Comparison of ENCODE assay signal across 12 cellular contexts in the genomic region with DNA sequence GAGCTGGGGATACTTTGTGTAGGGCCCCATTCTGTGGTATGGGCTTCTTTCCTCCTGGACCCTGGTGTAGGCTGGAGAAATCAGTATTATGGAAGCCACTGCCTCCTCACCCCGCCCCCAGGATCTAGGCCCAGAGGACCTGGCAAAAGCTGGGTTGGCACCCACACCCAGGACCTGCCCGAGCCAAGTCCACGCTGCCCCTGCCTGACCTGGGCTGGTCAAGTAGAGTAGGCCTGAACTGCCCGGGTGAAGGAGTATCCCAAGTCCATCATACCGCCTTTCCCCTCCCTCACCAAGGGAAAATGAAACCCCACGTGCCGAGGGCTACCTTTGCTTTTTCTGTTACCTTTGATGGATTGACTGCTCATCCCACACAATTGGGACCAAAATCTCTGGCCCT. TPM values are rescaled to one million over a fixed set of nuclear protein-coding genes. Genes with fewer than 3 reads are reported as not detected.
DNase-seq lines count a peak whose midpoint lies in the region; ATAC-seq and TF ChIP-seq lines count a peak whose summit lies in the region.
"Had no signal": no experiment of that assay in that cellular context is flagged by ENCODE, and none has a peak within 500 bp of the region (broad histone marks: within the 10 kb centered on the region; RNA-seq: fewer than 3 reads in every experiment).

No MANE protein-coding gene starts in this region.

- peaks cover 45% of the 10 kb centered on the region for H4K20me1 ChIP-seq in neural progenitor cell (ENCODE audit: low read depth)

- H3K27ac Mint-ChIP-seq in WTC11 (peak overlapping the region; percentile 43), neural progenitor cell (peak overlapping the region; percentile 91)
- H3K27ac Mint-ChIP-seq: effector memory CD8-positive, alpha-beta T cell; natural killer cell had no signal

- TF ChIP-seq CTCF in WTC11 (IDR thresholded peaks at IDR 0.05): no peak
- no peak for TF ChIP-seq CTCF in heart left ventricle (IDR thresholded peaks at IDR 0.05)
- no peak for TF ChIP-seq CTCF in neural progenitor cell (IDR thresholded peaks at IDR 0.05)
- no peak for TF ChIP-seq CTCF in tibial artery (IDR thresholded peaks at IDR 0.05)
- no peak for TF ChIP-seq CTCF in prostate gland (IDR thresholded peaks at IDR 0.05)

- peaks cover 89% of the 10 kb centered on the region for H3K79me2 ChIP-seq in neural progenitor cell (ENCODE audit: low read depth)

- H3K4me1 ChIP-seq in heart left ventricle: peaks cover 14 to 94% (median 65%) of the 10 kb centered on the region in 12 donors
- H3K4me1 ChIP-seq in neural progenitor cell: peaks cover 58% of the 10 kb centered on the region
- H3K4me1 ChIP-seq in tibial artery: peaks cover 5 to 60% (median 29%) of the 10 kb centered on the region in 4 donors
- H3K4me1 ChIP-seq in prostate gland (replicated peaks): no peaks in the 10 kb centered on the region

- H3K36me3 Mint-ChIP-seq in WTC11 (no peaks in the 10 kb centered on the region), neural progenitor cell (peaks cover 7% of the 10 kb centered on the region)
- H3K36me3 Mint-ChIP-seq: natural killer cell had no signal

- peaks cover 43% of the 10 kb centered on the region for H3F3A ChIP-seq in neural progenitor cell (ENCODE audit: low read depth)

- ATAC-seq in WTC11 (no peak), heart left ventricle (peak; percentile 71 to 84 (median 74)), HG03520 (IDR thresholded peaks at IDR 0.05; ENCODE audit: unreplicated experiment) (no peak), HG02970 (IDR thresholded peaks at IDR 0.05; ENCODE audit: low FRiP score, unreplicated experiment) (no peak)
- no peak for ATAC-seq in activated CD4-positive, CD25-positive, alpha-beta regulatory T cell treated with anti-CD3 and anti-CD28 coated beads, Interleukin-2, amount 50 U/mL, for 24 hours
- ATAC-seq: effector memory CD8-positive, alpha-beta T cell; natural killer cell had no signal

- intact Hi-C loops in heart left ventricle (cut with DNase I): loop anchor here in 3 of 10 donors (5.0 kb wide), 1 partner anchor 36 kb away; no protein-coding TSS in a partner anchor
- intact Hi-C loops in tibial artery (cut with DNase I; ENCODE audit: low total_unique reads): no loop called here
- intact Hi-C loops in prostate gland (cut with DNase I): no loop called here

- peak overlapping the region; percentile 19 for H3K4me2 ChIP-seq in neural progenitor cell

- H3K4me1 Mint-ChIP-seq in WTC11 (peaks cover 60% of the 10 kb centered on the region), neural progenitor cell (peaks cover 65% of the 10 kb centered on the region)

- no peaks in the 10 kb centered on the region for H3K9me3 ChIP-seq in heart left ventricle
- H3K9me3 ChIP-seq in neural progenitor cell (ENCODE audit: low read depth): no peaks in the 10 kb centered on the region
- H3K9me3 ChIP-seq in tibial artery: no peaks in the 10 kb centered on the region
- H3K9me3 ChIP-seq in prostate gland: no peaks in the 10 kb centered on the region

- H3K36me3 ChIP-seq in heart left ventricle (no peaks in the 10 kb centered on the region), neural progenitor cell (no peaks in the 10 kb centered on the region), tibial artery (no peaks in the 10 kb centered on the region), prostate gland (no peaks in the 10 kb centered on the region)

- POLR2A ChIA-PET in WTC11 (lab: Charles Lee): interaction anchor here (1.5 kb wide), 1 partner anchor 11 kb away, joined by 6 read pairs; no protein-coding TSS in a partner anchor

- TF ChIP-seq POLR2A in heart left ventricle (IDR thresholded peaks at IDR 0.05): no peak
- TF ChIP-seq POLR2A in prostate gland (IDR thresholded peaks at IDR 0.05): no peak

- H3K4me3 Mint-ChIP-seq in WTC11 (no peak overlapping the region), neural progenitor cell (no peak overlapping the region)
- H3K4me3 Mint-ChIP-seq: CD4-positive, alpha-beta memory T cell; effector memory CD8-positive, alpha-beta T cell; natural killer cell had no signal

- no peaks in the 10 kb centered on the region for H3K9me3 Mint-ChIP-seq in WTC11
- peaks cover 2% of the 10 kb centered on the region for H3K9me3 Mint-ChIP-seq in neural progenitor cell
- H3K9me3 Mint-ChIP-seq: CD4-positive, alpha-beta memory T cell; effector memory CD8-positive, alpha-beta T cell; natural killer cell had no signal

- H3K9ac ChIP-seq in neural progenitor cell: no peak overlapping the region

- H3K27me3 Mint-ChIP-seq in WTC11 (ENCODE audit: low read depth) (no peaks in the 10 kb centered on the region), neural progenitor cell (ENCODE audit: insufficient read depth, low read depth) (peaks cover under 1% of the 10 kb centered on the region)
- H3K27me3 Mint-ChIP-seq: CD4-positive, alpha-beta memory T cell; effector memory CD8-positive, alpha-beta T cell had no signal

- no peak for DNase-seq in WTC11 (ENCODE audit: low spot score)
- peak; percentile 60 to 84 (median 71) for DNase-seq in heart left ventricle
- DNase-seq in neural progenitor cell (ENCODE audit: low spot score): no peak
- DNase-seq in tibial artery: peak in 1 of 2 donors; percentile 87
- DNase-seq in prostate gland (ENCODE audit: low spot score): no peak
- DNase-seq: CD4-positive, alpha-beta memory T cell; effector memory CD8-positive, alpha-beta T cell; natural killer cell; OCI-M1 had no signal

- CTCF ChIA-PET in WTC11 (lab: Charles Lee): interaction anchor here (0.6 to 1.5 kb wide), 5 partner anchors 9 to 56 kb away, joined by 3 to 8 read pairs (median 6); no protein-coding TSS in a partner anchor

- H2AFZ ChIP-seq in neural progenitor cell (replicated peaks): no peak overlapping the region

- no peak overlapping the region for H3K4me3 ChIP-seq in heart left ventricle
- no peak overlapping the region for H3K4me3 ChIP-seq in neural progenitor cell
- peak overlapping the region in 1 of 2 donors; percentile 14 for H3K4me3 ChIP-seq in tibial artery
- H3K4me3 ChIP-seq in prostate gland: no peak overlapping the region

- WGBS in heart left ventricle, 4 donors: 34 to 51% (median 45%) methylated on average over 5 to 7 of the region's 7 CpGs
- 80% methylated on average over 7 of the region's 7 CpGs for WGBS in prostate gland

- H3K27ac ChIP-seq in heart left ventricle (peak overlapping the region in 11 of 12 donors; percentile 62 to 87 (median 80)), neural progenitor cell (peak overlapping the region; percentile 75), tibial artery (peak overlapping the region; percentile 73 to 79), prostate gland (peak overlapping the region in 1 of 2 donors; percentile 28)

- H3K27me3 ChIP-seq in heart left ventricle: no peaks in the 10 kb centered on the region
- no peaks in the 10 kb centered on the region for H3K27me3 ChIP-seq in neural progenitor cell
- H3K27me3 ChIP-seq in tibial artery: no peaks in the 10 kb centered on the region
- no peaks in the 10 kb centered on the region for H3K27me3 ChIP-seq in prostate gland (replicated peaks; ENCODE audit: insufficient read depth)

TF ChIP-seq in WTC11, 78 proteins besides CTCF, POLR2A, EP300 and RAD21 (continues in another document):
- no peak for TF ChIP-seq TP53 (CRISPR knock-in tag; IDR thresholded peaks at IDR 0.05)
- TF ChIP-seq ZNF425 (CRISPR knock-in tag; conservative IDR thresholded peaks at IDR 0.05): no peak
- no peak for TF ChIP-seq IRF2 (CRISPR knock-in tag; IDR thresholded peaks at IDR 0.05; ENCODE audit: borderline replicate concordance, low read depth)
- no peak for TF ChIP-seq E2F1 (CRISPR knock-in tag; IDR thresholded peaks at IDR 0.05)
- no peak for TF ChIP-seq CREM (CRISPR knock-in tag; IDR thresholded peaks at IDR 0.05)
- no peak for TF ChIP-seq NFE2L1 (CRISPR knock-in tag; IDR thresholded peaks at IDR 0.05)

RNA-seq across cellular contexts. Expression of gene TRAK1, which starts 37.7 kb away (rescaled TPM):
- total RNA-seq in WTC11 (2021) (34.6 to 41.0 TPM (median 34.8 TPM) in 3 replicates), heart left ventricle (100 to 1,000 TPM; 149 to 364 (median 272) TPM), neural progenitor cell (ENCODE audit: low replicate concordance) (32.2 and 41.3 TPM in 2 replicates), prostate gland (10 to 100 TPM; 35.6 to 80.3 TPM)
- 10 to 100 TPM; 53.3 to 76.3 TPM for polyA plus RNA-seq in heart left ventricle

Comparison
In these comparisons a context has a peak if more than half of its experiments do, and no peak if none do; other contexts are left out.
1. ATAC-seq: peak in heart left ventricle (4 of 4); none in WTC11 (single experiment), activated CD4-positive, CD25-positive, alpha-beta regulatory T cell treated with anti-CD3 and anti-CD28 coated beads, Interleukin-2, amount 50 U/mL, for 24 hours (0 of 2), HG03520 (single experiment) and HG02970 (single experiment).
2. DNase-seq: peak in heart left ventricle (5 of 5); none in WTC11 (single experiment), neural progenitor cell (single experiment) and prostate gland (single experiment).